Comparison of ENCODE assay signal across 8 cellular contexts in genomic region chr11:76783294-76783900, GRCh38. TPM values are rescaled to one million over a fixed set of nuclear protein-coding genes. Genes with fewer than 3 reads are reported as not detected.
A peak's percentile ranks its signal among the peaks of the same experiment; 100 is the strongest.
DNase-seq lines count a peak whose midpoint lies in the region; ATAC-seq and TF ChIP-seq lines count a peak whose summit lies in the region.

A gene with protein sequence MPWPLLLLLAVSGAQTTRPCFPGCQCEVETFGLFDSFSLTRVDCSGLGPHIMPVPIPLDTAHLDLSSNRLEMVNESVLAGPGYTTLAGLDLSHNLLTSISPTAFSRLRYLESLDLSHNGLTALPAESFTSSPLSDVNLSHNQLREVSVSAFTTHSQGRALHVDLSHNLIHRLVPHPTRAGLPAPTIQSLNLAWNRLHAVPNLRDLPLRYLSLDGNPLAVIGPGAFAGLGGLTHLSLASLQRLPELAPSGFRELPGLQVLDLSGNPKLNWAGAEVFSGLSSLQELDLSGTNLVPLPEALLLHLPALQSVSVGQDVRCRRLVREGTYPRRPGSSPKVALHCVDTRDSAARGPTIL (plus strand): TSS chr11:76783356. CDS start chr11:76795617, 12,261 bp downstream.

- peaks cover 37% of the 10 kb centered on the region for H3K4me1 ChIP-seq in HUES64 (ENCODE audit: insufficient read depth, low read length)
- H3K4me1 ChIP-seq in iPS-15b (ENCODE audit: control insufficient read depth, insufficient read depth, low read length) = peaks cover 27% of the 10 kb centered on the region
- no peaks in the 10 kb centered on the region for H3K4me1 ChIP-seq in Karpas-422 (ENCODE audit: low read length)

- no peaks in the 10 kb centered on the region for H3K36me3 Mint-ChIP-seq in activated naive CD8-positive, alpha-beta T cell treated with anti-CD3 and anti-CD28 coated beads, Interleukin-2, amount 50 U/mL, for 24 hours (ENCODE audit: low read depth)

- no peaks in the 10 kb centered on the region for H4K20me1 ChIP-seq in Karpas-422 (ENCODE audit: insufficient read depth, low read depth, low read length)

- under 1% methylated on average over 78 of the region's 78 CpGs for WGBS in HUES64

- H3K27me3 ChIP-seq in HUES64 (ENCODE audit: insufficient read depth, low read length) (no peaks in the 10 kb centered on the region), iPS-15b (ENCODE audit: control insufficient read depth, insufficient read depth, low read length) (no peaks in the 10 kb centered on the region), Karpas-422 (ENCODE audit: low read length) (no peaks in the 10 kb centered on the region)

- H3K27ac Mint-ChIP-seq in activated naive CD8-positive, alpha-beta T cell treated with anti-CD3 and anti-CD28 coated beads, Interleukin-2, amount 50 U/mL, for 24 hours = peak within 1 kb of the TSS; percentile 76

- peaks cover 52% of the 10 kb centered on the region for H3K27me3 Mint-ChIP-seq in activated naive CD8-positive, alpha-beta T cell treated with anti-CD3 and anti-CD28 coated beads, Interleukin-2, amount 50 U/mL, for 24 hours

- no peaks in the 10 kb centered on the region for H3K9me2 ChIP-seq in Karpas-422 (replicated peaks; ENCODE audit: insufficient read depth, low read length)

- DNase-seq in activated naive CD8-positive, alpha-beta T cell treated with anti-CD3 and anti-CD28 coated beads, Interleukin-2, amount 50 U/mL, for 24 hours = peak; percentile 24
- no peak for DNase-seq in NCI-H1092 treated with DMSO at 0.1 percent for 48 hours (lab: John Stamatoyannopoulos, UW)
- DNase-seq in Karpas-422 = no peak
- DNase-seq in stimulated activated CD4-positive, alpha-beta T cell treated with anti-CD3 and anti-CD28 coated beads, Interleukin-1b, Interleukin-23, amount 100 ng/mL, for 48 hours = no peak

- H2AFZ ChIP-seq in Karpas-422 (ENCODE audit: low read length) = no peak within 1 kb of the TSS

- no peaks in the 10 kb centered on the region for H3K79me2 ChIP-seq in Karpas-422 (ENCODE audit: low read length)

- ATAC-seq in activated naive CD8-positive, alpha-beta T cell treated with anti-CD3 and anti-CD28 coated beads, Interleukin-2, amount 50 U/mL, for 24 hours = no peak

- H3K36me3 ChIP-seq in HUES64 (ENCODE audit: insufficient read depth, low read length) (no peaks in the 10 kb centered on the region), iPS-15b (ENCODE audit: control insufficient read depth, insufficient read depth, low read length) (no peaks in the 10 kb centered on the region), Karpas-422 (ENCODE audit: insufficient read depth, low read length) (no peaks in the 10 kb centered on the region)

- H3K4me3 ChIP-seq in HUES64 (ENCODE audit: low read length) (peak within 1 kb of the TSS; percentile 94), iPS-15b (ENCODE audit: low read depth, low read length) (peak within 1 kb of the TSS; percentile 92), skin epidermis (peak within 1 kb of the TSS; percentile 53 to 81 (median 69)), Karpas-422 (ENCODE audit: low read length) (no peak within 1 kb of the TSS)

- peak within 1 kb of the TSS; percentile 75 for H3K4me3 Mint-ChIP-seq in activated naive CD8-positive, alpha-beta T cell treated with anti-CD3 and anti-CD28 coated beads, Interleukin-2, amount 50 U/mL, for 24 hours

- no peak within 1 kb of the TSS for H3K4me2 ChIP-seq in Karpas-422 (ENCODE audit: low read depth, low read length, poor library complexity, severe bottlenecking)

- H3K9ac ChIP-seq in HUES64 (ENCODE audit: low read depth, low read length) (peak within 1 kb of the TSS; percentile 96), iPS-15b (ENCODE audit: low read depth, low read length) (peak within 1 kb of the TSS; percentile 81), Karpas-422 (ENCODE audit: low read length) (no peak within 1 kb of the TSS)

- no peaks in the 10 kb centered on the region for H3K9me3 Mint-ChIP-seq in activated naive CD8-positive, alpha-beta T cell treated with anti-CD3 and anti-CD28 coated beads, Interleukin-2, amount 50 U/mL, for 24 hours

- no peak for TF ChIP-seq CTCF in C4-2B (conservative IDR thresholded peaks at IDR 0.05)

- peaks cover 16% of the 10 kb centered on the region for H3K4me1 Mint-ChIP-seq in activated naive CD8-positive, alpha-beta T cell treated with anti-CD3 and anti-CD28 coated beads, Interleukin-2, amount 50 U/mL, for 24 hours

- H3K9me3 ChIP-seq in HUES64 (ENCODE audit: insufficient read depth, low read depth, low read length) (peaks cover 9% of the 10 kb centered on the region), iPS-15b (ENCODE audit: control insufficient read depth, insufficient read depth, low read length) (no peaks in the 10 kb centered on the region), Karpas-422 (ENCODE audit: low read length) (no peaks in the 10 kb centered on the region)

- H3K27ac ChIP-seq in C4-2B (peak within 1 kb of the TSS; percentile 90), HUES64 (ENCODE audit: low read depth, low read length) (peak within 1 kb of the TSS; percentile 98), skin epidermis (peak within 1 kb of the TSS; percentile 86 to 99 (median 96)), Karpas-422 (ENCODE audit: low read length) (no peak within 1 kb of the TSS)

RNA-seq across cellular contexts. Expression of the gene that starts here (rescaled TPM):
- 30.2 TPM for polyA plus RNA-seq in HUES64 (2013, experiment 1 of 2)
- polyA plus RNA-seq in HUES64 (2013, experiment 2 of 2) = 30.3 TPM
- total RNA-seq in Karpas-422 (2014; rRNA removed; shearing (Covaris generic); ENCODE audit: low replicate concordance) = not detected in 2 replicates
